16 cellular contexts compared by ENCODE assay signal in genomic region chr12:16674885-16675284, GRCh38.
DNase-seq lines count a peak whose midpoint lies in the region; ATAC-seq and TF ChIP-seq lines count a peak whose summit lies in the region.
"Had no signal": no experiment of that assay in that cellular context is flagged by ENCODE, and none has a peak within 500 bp of the region (broad histone marks: within the 10 kb centered on the region; RNA-seq: fewer than 3 reads in every experiment).

No MANE protein-coding gene starts in this region.

- no peak overlapping the region for H3K4me2 ChIP-seq in OCI-LY7 (ENCODE audit: low read length)
- H3K4me2 ChIP-seq in SK-N-SH: no peak overlapping the region
- H3K4me2 ChIP-seq: KMS-11 had no signal

- 13% methylated on average over 2 of the region's 2 CpGs for WGBS in SK-N-SH (ENCODE audit: low lambda C conversion rate)

- H3K27me3 ChIP-seq in CD8-positive, alpha-beta T cell (ENCODE audit: insufficient read depth, low read length): no peaks in the 10 kb centered on the region
- no peaks in the 10 kb centered on the region for H3K27me3 ChIP-seq in SK-N-SH (ENCODE audit: insufficient read depth)

- no peak overlapping the region for H3K4me3 Mint-ChIP-seq in type B pancreatic cell
- H3K4me3 Mint-ChIP-seq in CD8-positive, alpha-beta T cell: no peak overlapping the region
- H3K4me3 Mint-ChIP-seq: B cell; CD4-positive, alpha-beta T cell had no signal

- H3K79me2 ChIP-seq in OCI-LY7 (ENCODE audit: insufficient read depth, low read depth, low read length) (no peaks in the 10 kb centered on the region), SK-N-SH (ENCODE audit: insufficient read depth) (no peaks in the 10 kb centered on the region)

- H3K36me3 ChIP-seq in OCI-LY7 (ENCODE audit: insufficient read depth, low read length): no peaks in the 10 kb centered on the region
- H3K36me3 ChIP-seq in CD8-positive, alpha-beta T cell (ENCODE audit: insufficient read depth, low read length): no peaks in the 10 kb centered on the region
- no peaks in the 10 kb centered on the region for H3K36me3 ChIP-seq in SK-N-SH (replicated peaks in 1 of 2; ENCODE audit: control insufficient read depth in 1 of 2, insufficient read depth in 2 of 2, low read length in 1 of 2)

- POLR2A ChIA-PET in OCI-LY7 (lab: Charles Lee) (interaction anchor here (1.7 kb wide), 1 partner anchor 10 kb away, joined by 6 read pairs; no protein-coding TSS in a partner anchor), SK-N-SH (lab: Yijun Ruan, JAX) (no interaction called here)
- POLR2A ChIA-PET in CD8-positive, alpha-beta T cell (lab: Charles Lee): no interaction called here

- no peaks in the 10 kb centered on the region for H3K4me1 Mint-ChIP-seq in type B pancreatic cell (ENCODE audit: unreplicated experiment)
- no peaks in the 10 kb centered on the region for H3K4me1 Mint-ChIP-seq in CD8-positive, alpha-beta T cell (ENCODE audit: low read depth)
- H3K4me1 Mint-ChIP-seq: B cell had no signal

- ATAC-seq in GM18868 (IDR thresholded peaks at IDR 0.05; ENCODE audit: unreplicated experiment) (peak; percentile 10), HG02642 (IDR thresholded peaks at IDR 0.05; ENCODE audit: poor library complexity, unreplicated experiment) (no peak)
- no peak for ATAC-seq in CD8-positive, alpha-beta T cell
- ATAC-seq: HCT116, HepG2 had no signal

- TF ChIP-seq RAD21 in SK-N-SH (IDR thresholded peaks at IDR 0.05; ENCODE audit: low read length): no peak

- H3K9me2 ChIP-seq in OCI-LY7 (ENCODE audit: insufficient read depth, low read length) (no peaks in the 10 kb centered on the region), SK-N-SH (no peaks in the 10 kb centered on the region)

- CTCF ChIA-PET in OCI-LY7 (lab: Charles Lee; ENCODE audit: unreplicated experiment) (no interaction called here), SK-N-SH (lab: Yijun Ruan, JAX) (no interaction called here)
- CTCF ChIA-PET in CD8-positive, alpha-beta T cell (lab: Charles Lee): no interaction called here

- TF ChIP-seq EP300 in SK-N-SH (IDR thresholded peaks at IDR 0.05; ENCODE audit: borderline replicate concordance in 1 of 2, low read depth in 1 of 2, low read length in 1 of 2): no peak

- intact Hi-C loops in OCI-LY7 (cut with micrococcal nuclease; ENCODE audit: unreplicated experiment): no loop called here
- intact Hi-C loops in CD8-positive, alpha-beta T cell (cut with DNase I, micrococcal nuclease): no loop called here

- TF ChIP-seq CTCF in OCI-LY7 (conservative IDR thresholded peaks at IDR 0.05; ENCODE audit: low read length): peak; percentile 28; the same call in 1 of the 2 replicates
- peak; percentile 10 for TF ChIP-seq CTCF in fibroblast of the aortic adventitia (IDR thresholded peaks at IDR 0.05; ENCODE audit: insufficient read depth, low read length)
- TF ChIP-seq CTCF in type B pancreatic cell (conservative IDR thresholded peaks at IDR 0.05): peak; percentile 60
- no peak for TF ChIP-seq CTCF in CD8-positive, alpha-beta T cell (IDR thresholded peaks at IDR 0.05)
- no peak for TF ChIP-seq CTCF in SK-N-SH (IDR thresholded peaks at IDR 0.05)

- no peak for DNase-seq in OCI-LY7 (ENCODE audit: low spot score)
- DNase-seq in fibroblast of the aortic adventitia (ENCODE audit: low read depth): no peak
- no peak for DNase-seq in type B pancreatic cell (ENCODE audit: extremely low spot score, unreplicated experiment)
- no peak for DNase-seq in CD8-positive, alpha-beta T cell
- no peak for DNase-seq in SK-N-SH
- DNase-seq: C1 segment of cervical spinal cord; CD4-positive, alpha-beta T cell; DND-41; GDM1; GM23248 had no signal

- H2AFZ ChIP-seq in OCI-LY7 (ENCODE audit: low read length) (peak overlapping the region; percentile 2; the same call in 1 of the 2 replicates), SK-N-SH (ENCODE audit: low read depth) (no peak overlapping the region)
- H2AFZ ChIP-seq: GM23248 had no signal

- H3K27ac Mint-ChIP-seq in type B pancreatic cell: no peak overlapping the region
- H3K27ac Mint-ChIP-seq in CD8-positive, alpha-beta T cell: no peak overlapping the region
- H3K27ac Mint-ChIP-seq: B cell; CD4-positive, alpha-beta T cell had no signal

- H3K9me3 ChIP-seq in OCI-LY7 (ENCODE audit: low read length): no peaks in the 10 kb centered on the region
- no peaks in the 10 kb centered on the region for H3K9me3 ChIP-seq in CD8-positive, alpha-beta T cell (ENCODE audit: low read length)
- H3K9me3 ChIP-seq in SK-N-SH: no peaks in the 10 kb centered on the region

- H3K27ac ChIP-seq in OCI-LY7 (ENCODE audit: low read depth, low read length, poor library complexity, severe bottlenecking): no peak overlapping the region
- no peak overlapping the region for H3K27ac ChIP-seq in CD8-positive, alpha-beta T cell (ENCODE audit: low read depth, low read length)
- no peak overlapping the region for H3K27ac ChIP-seq in SK-N-SH (ENCODE audit: low read depth in 2 of 2, low read length in 1 of 2)
- H3K27ac ChIP-seq: GM23248, KMS-11 had no signal

- H3K9me3 Mint-ChIP-seq in type B pancreatic cell: no peaks in the 10 kb centered on the region
- H3K9me3 Mint-ChIP-seq in CD8-positive, alpha-beta T cell: peaks cover 17% of the 10 kb centered on the region

- BruUV-seq in OCI-LY7 (replicated peaks; lab: Mats Ljungman, UMichigan): no TSS peak

- no peaks in the 10 kb centered on the region for H3K27me3 Mint-ChIP-seq in type B pancreatic cell
- no peaks in the 10 kb centered on the region for H3K27me3 Mint-ChIP-seq in CD8-positive, alpha-beta T cell (ENCODE audit: low read depth)
- H3K27me3 Mint-ChIP-seq: B cell; CD4-positive, alpha-beta T cell had no signal

- H3K36me3 Mint-ChIP-seq in type B pancreatic cell: no peaks in the 10 kb centered on the region
- H3K36me3 Mint-ChIP-seq in CD8-positive, alpha-beta T cell: no peaks in the 10 kb centered on the region

- no peak overlapping the region for H3K9ac ChIP-seq in SK-N-SH
- H3K9ac ChIP-seq: GM23248, KMS-11 had no signal

- peaks cover 8% of the 10 kb centered on the region for H3K4me1 ChIP-seq in OCI-LY7 (ENCODE audit: insufficient read depth, low read length, poor library complexity, severe bottlenecking)
- no peaks in the 10 kb centered on the region for H3K4me1 ChIP-seq in CD8-positive, alpha-beta T cell (ENCODE audit: insufficient read depth, low read length)
- H3K4me1 ChIP-seq in SK-N-SH (ENCODE audit: control insufficient read depth in 1 of 2, insufficient read depth in 2 of 2, low read depth in 1 of 2, low read length in 1 of 2): no peaks in the 10 kb centered on the region

- H3K4me3 ChIP-seq in OCI-LY7 (ENCODE audit: low read depth, low read length, poor library complexity, severe bottlenecking) (no peak overlapping the region), fibroblast of the aortic adventitia (ENCODE audit: low read depth, low read length) (no peak overlapping the region), SK-N-SH (ENCODE audit: low read depth in 2 of 2, low read length in 1 of 2) (no peak overlapping the region)
- no peak overlapping the region for H3K4me3 ChIP-seq in CD8-positive, alpha-beta T cell (ENCODE audit: low read depth, low read length)
- H3K4me3 ChIP-seq: GM23248 had no signal

- H4K20me1 ChIP-seq in OCI-LY7 (ENCODE audit: insufficient read depth, low read length) (no peaks in the 10 kb centered on the region), SK-N-SH (ENCODE audit: insufficient read depth) (no peaks in the 10 kb centered on the region)

- H3F3A ChIP-seq in SK-N-SH (replicated peaks; ENCODE audit: insufficient read depth): no peaks in the 10 kb centered on the region

TF ChIP-seq in SK-N-SH, 30 proteins besides CTCF, POLR2A, EP300 and RAD21 (continues in another document):
- no peak for TF ChIP-seq FOXM1 (IDR thresholded peaks at IDR 0.05; ENCODE audit: low read depth)
- TF ChIP-seq, protein P1, sequence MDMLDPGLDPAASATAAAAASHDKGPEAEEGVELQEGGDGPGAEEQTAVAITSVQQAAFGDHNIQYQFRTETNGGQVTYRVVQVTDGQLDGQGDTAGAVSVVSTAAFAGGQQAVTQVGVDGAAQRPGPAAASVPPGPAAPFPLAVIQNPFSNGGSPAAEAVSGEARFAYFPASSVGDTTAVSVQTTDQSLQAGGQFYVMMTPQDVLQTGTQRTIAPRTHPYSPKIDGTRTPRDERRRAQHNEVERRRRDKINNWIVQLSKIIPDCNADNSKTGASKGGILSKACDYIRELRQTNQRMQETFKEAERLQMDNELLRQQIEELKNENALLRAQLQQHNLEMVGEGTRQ (IDR thresholded peaks at IDR 0.05; ENCODE audit: borderline replicate concordance, low read depth, low read length): no peak
- TF ChIP-seq GABPA (IDR thresholded peaks at IDR 0.05; ENCODE audit: low read depth): no peak
- TF ChIP-seq RCOR1 (IDR thresholded peaks at IDR 0.05; ENCODE audit: low read length): no peak
- TF ChIP-seq, protein P2, sequence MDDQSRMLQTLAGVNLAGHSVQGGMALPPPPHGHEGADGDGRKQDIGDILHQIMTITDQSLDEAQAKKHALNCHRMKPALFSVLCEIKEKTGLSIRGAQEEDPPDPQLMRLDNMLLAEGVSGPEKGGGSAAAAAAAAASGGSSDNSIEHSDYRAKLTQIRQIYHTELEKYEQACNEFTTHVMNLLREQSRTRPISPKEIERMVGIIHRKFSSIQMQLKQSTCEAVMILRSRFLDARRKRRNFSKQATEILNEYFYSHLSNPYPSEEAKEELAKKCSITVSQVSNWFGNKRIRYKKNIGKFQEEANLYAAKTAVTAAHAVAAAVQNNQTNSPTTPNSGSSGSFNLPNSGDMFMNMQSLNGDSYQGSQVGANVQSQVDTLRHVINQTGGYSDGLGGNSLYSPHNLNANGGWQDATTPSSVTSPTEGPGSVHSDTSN (IDR thresholded peaks at IDR 0.05): no peak
- TF ChIP-seq USF1 (IDR thresholded peaks at IDR 0.05; ENCODE audit: borderline replicate concordance, low read depth): no peak
- TF ChIP-seq JUND (IDR thresholded peaks at IDR 0.05): no peak
- no peak for TF ChIP-seq NRF1 (IDR thresholded peaks at IDR 0.05; ENCODE audit: low read depth, low read length)
- TF ChIP-seq EZH2phosphoT487 (IDR thresholded peaks at IDR 0.05; ENCODE audit: borderline replicate concordance, low read depth): no peak
- no peak for TF ChIP-seq FOSL2 (IDR thresholded peaks at IDR 0.05; ENCODE audit: borderline replicate concordance, low read depth)
- TF ChIP-seq CHD2 (IDR thresholded peaks at IDR 0.05; ENCODE audit: low read length, partially characterized antibody): no peak
- TF ChIP-seq POLR2AphosphoS5 (IDR thresholded peaks at IDR 0.05; ENCODE audit: low read depth, low read length): no peak
- no peak for TF ChIP-seq SMC3 (IDR thresholded peaks at IDR 0.05; ENCODE audit: low read depth, low read length)
- TF ChIP-seq MXI1 (IDR thresholded peaks at IDR 0.05; ENCODE audit: low read depth, low read length): no peak
- TF ChIP-seq SIN3A (IDR thresholded peaks at IDR 0.05; ENCODE audit: borderline replicate concordance, low read depth, low read length): no peak

Comparison
In these comparisons a context has a peak if more than half of its experiments do, and no peak if none do; other contexts are left out.
1. CTCF ChIP-seq: peak in OCI-LY7 (single experiment), fibroblast of the aortic adventitia (single experiment) and type B pancreatic cell (single experiment); none in CD8-positive, alpha-beta T cell (single experiment) and SK-N-SH (single experiment).